3 cellular contexts compared by ENCODE assay signal in genomic region chrX:143998261-143998660, GRCh38.
"Had no signal": no experiment of that assay in that cellular context is flagged by ENCODE, and none has a peak within 500 bp of the region (broad histone marks: within the 10 kb centered on the region; RNA-seq: fewer than 3 reads in every experiment).

No MANE protein-coding gene starts in this region.

- DNase-seq: GDM1, GF-D8 had no signal

- ATAC-seq: GM12878 had no signal
